2 cellular contexts compared by ENCODE assay signal in genomic region chr1:196732526-196732925, GRCh38.
TF ChIP-seq lines count a peak whose summit lies in the region.

No MANE protein-coding gene starts in this region.

TF ChIP-seq in IMR-90, 13 proteins besides CTCF, POLR2A, EP300 and RAD21:
- TF ChIP-seq, protein P1, sequence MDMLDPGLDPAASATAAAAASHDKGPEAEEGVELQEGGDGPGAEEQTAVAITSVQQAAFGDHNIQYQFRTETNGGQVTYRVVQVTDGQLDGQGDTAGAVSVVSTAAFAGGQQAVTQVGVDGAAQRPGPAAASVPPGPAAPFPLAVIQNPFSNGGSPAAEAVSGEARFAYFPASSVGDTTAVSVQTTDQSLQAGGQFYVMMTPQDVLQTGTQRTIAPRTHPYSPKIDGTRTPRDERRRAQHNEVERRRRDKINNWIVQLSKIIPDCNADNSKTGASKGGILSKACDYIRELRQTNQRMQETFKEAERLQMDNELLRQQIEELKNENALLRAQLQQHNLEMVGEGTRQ (IDR thresholded peaks at IDR 0.05; ENCODE audit: low read depth, low read length): no peak
- TF ChIP-seq MXI1 (IDR thresholded peaks at IDR 0.05; ENCODE audit: borderline replicate concordance, low read depth, low read length) (no peak), RFX5 (IDR thresholded peaks at IDR 0.05; ENCODE audit: low read depth, low read length) (no peak), MAZ (IDR thresholded peaks at IDR 0.05; ENCODE audit: borderline replicate concordance, low read depth, low read length) (no peak), MAFK (IDR thresholded peaks at IDR 0.05; ENCODE audit: low read depth, low read length) (no peak), CHD1 (IDR thresholded peaks at IDR 0.05; ENCODE audit: low read depth, low read length) (no peak)

TF ChIP-seq in HepG2, 621 proteins besides CTCF, POLR2A, EP300 and RAD21:
- no peak for TF ChIP-seq SALL2 (CRISPR knock-in tag; IDR thresholded peaks at IDR 0.05)
- peak; percentile 58 for TF ChIP-seq TEAD3 (CRISPR knock-in tag; optimal IDR thresholded peaks at IDR 0.05; ENCODE audit: borderline replicate concordance)
